Comparison of ENCODE assay signal across 18 cellular contexts in genomic region chr12:131698286-131698685, GRCh38.
"Had no signal": no experiment of that assay in that cellular context is flagged by ENCODE, and none has a peak within 500 bp of the region (broad histone marks: within the 10 kb centered on the region; RNA-seq: fewer than 3 reads in every experiment).

No MANE protein-coding gene starts in this region.

- DNase-seq: dorsolateral prefrontal cortex; effector CD4-positive, alpha-beta T cell; hypothalamus; immature natural killer cell; mucosa of descending colon; naive B cell; ovary; posterior cingulate gyrus; psoas muscle; right cardiac atrium; sigmoid colon; stimulated activated CD4-positive, alpha-beta T cell treated with anti-CD3 and anti-CD28 coated beads, Interleukin-4, amount 100 ng/mL, for 4 hours; stimulated activated naive CD8-positive, alpha-beta T cell treated with anti-CD3 and anti-CD28 coated beads, Interleukin-15, Interleukin-2, amounts not matched to agents 100 U/mL and 50 U/mL, for 24 hours; substantia nigra; testis; tibial artery had no signal

- ATAC-seq: mucosa of descending colon; natural killer cell treated with Interleukin-12 subunit alpha and Interleukin-12 subunit beta and Interleukin-15 and Interleukin-18, amount 100 ng/mL, for 72 hours; psoas muscle; right cardiac atrium; stimulated activated memory B cell treated with anti-CD40 and anti-IgM and Interleukin-4, amounts not matched to agents 10 μg/mL and 1 μg/mL and 100 μg/mL, for 72 hours; stimulated activated naive CD8-positive, alpha-beta T cell treated with anti-CD3 and anti-CD28 coated beads, Interleukin-15, Interleukin-2, amounts not matched to agents 100 U/mL and 50 U/mL, for 24 hours had no signal
